ENCODE assay signal across 8 cellular contexts in genomic region chr7:40329601-40330153, GRCh38.
DNase-seq lines count a peak whose midpoint lies in the region; ATAC-seq and TF ChIP-seq lines count a peak whose summit lies in the region.

No MANE protein-coding gene starts in this region.

- DNase-seq in NCI-H510A treated with DMSO at 0.1 percent for 48 hours (lab: John Stamatoyannopoulos, UW) (peak; percentile 57), NCI-H510A (lab: John Stamatoyannopoulos, UW) (no peak), NCI-H774 (lab: John Stamatoyannopoulos, UW) (peak; percentile 36), cerebellar cortex (ENCODE audit: low spot score) (peak; percentile 86), left lung (no peak)
- no peak for DNase-seq in stimulated activated CD4-positive, alpha-beta T cell treated with anti-CD3 and anti-CD28 coated beads, Interleukin-4, amount 100 ng/mL, for 1 hour
- DNase-seq in activated T-cell treated with anti-CD3 and anti-CD28 coated beads, Interleukin-2, amount 50 U/mL, for 72 hours, result no peak

- no peaks in the 10 kb centered on the region for H3K9me3 ChIP-seq in left lung

- H3K27me3 Mint-ChIP-seq in activated T-cell treated with anti-CD3 and anti-CD28 coated beads, Interleukin-2, amount 50 U/mL, for 72 hours (ENCODE audit: low read depth), result no peaks in the 10 kb centered on the region

- H3K36me3 Mint-ChIP-seq in activated T-cell treated with anti-CD3 and anti-CD28 coated beads, Interleukin-2, amount 50 U/mL, for 72 hours (ENCODE audit: insufficient read depth in 2 of 2), result no peaks in the 10 kb centered on the region

- H3K9me3 Mint-ChIP-seq in activated T-cell treated with anti-CD3 and anti-CD28 coated beads, Interleukin-2, amount 50 U/mL, for 72 hours, result no peaks in the 10 kb centered on the region

- H3K27me3 ChIP-seq in left lung, result no peaks in the 10 kb centered on the region

- TF ChIP-seq CTCF in left lung (IDR thresholded peaks at IDR 0.05), result peak; percentile 55 to 67

- no peaks in the 10 kb centered on the region for H3K4me1 Mint-ChIP-seq in activated T-cell treated with anti-CD3 and anti-CD28 coated beads, Interleukin-2, amount 50 U/mL, for 72 hours (ENCODE audit: low read depth)

- H3K27ac Mint-ChIP-seq in activated T-cell treated with anti-CD3 and anti-CD28 coated beads, Interleukin-2, amount 50 U/mL, for 72 hours, result no peak overlapping the region

- H3K27ac ChIP-seq in left lung, result no peak overlapping the region

- peak; percentile 68 for ATAC-seq in HG03159 (IDR thresholded peaks at IDR 0.05; ENCODE audit: unreplicated experiment)
- peak; percentile 87 for ATAC-seq in left lung
- no peak for ATAC-seq in activated T-cell treated with anti-CD3 and anti-CD28 coated beads, Interleukin-2, amount 50 U/mL, for 72 hours (replicated peaks in 1 of 2)

- H3K4me1 ChIP-seq in left lung, result no peaks in the 10 kb centered on the region

- no peak overlapping the region for H3K4me3 ChIP-seq in left lung

- no peak overlapping the region for H3K4me3 Mint-ChIP-seq in activated T-cell treated with anti-CD3 and anti-CD28 coated beads, Interleukin-2, amount 50 U/mL, for 72 hours

- no peaks in the 10 kb centered on the region for H3K36me3 ChIP-seq in left lung

- intact Hi-C loops in left lung (cut with DNase I), result no loop called here

Comparison
In these comparisons a context has a peak if more than half of its experiments do, and no peak if none do; other contexts are left out.
1. DNase-seq: peak in NCI-H510A treated with DMSO at 0.1 percent for 48 hours (single experiment), NCI-H774 (single experiment) and cerebellar cortex (single experiment); none in NCI-H510A (single experiment), left lung (0 of 2), stimulated activated CD4-positive, alpha-beta T cell treated with anti-CD3 and anti-CD28 coated beads, Interleukin-4, amount 100 ng/mL, for 1 hour (single experiment) and activated T-cell treated with anti-CD3 and anti-CD28 coated beads, Interleukin-2, amount 50 U/mL, for 72 hours (0 of 2).
2. ATAC-seq: peak in HG03159 (single experiment) and left lung (single experiment); none in activated T-cell treated with anti-CD3 and anti-CD28 coated beads, Interleukin-2, amount 50 U/mL, for 72 hours (0 of 2).